ENCODE assay signal across 14 cellular contexts in genomic region chr6:122129313-122130025, GRCh38.
A peak's percentile ranks its signal among the peaks of the same experiment; 100 is the strongest.
DNase-seq lines count a peak whose midpoint lies in the region; ATAC-seq and TF ChIP-seq lines count a peak whose summit lies in the region.
"Had no signal": no experiment of that assay in that cellular context is flagged by ENCODE, and none has a peak within 500 bp of the region (broad histone marks: within the 10 kb centered on the region; RNA-seq: fewer than 3 reads in every experiment).

No MANE protein-coding gene starts in this region.

- no peak for TF ChIP-seq EP300 in gastroesophageal sphincter (IDR thresholded peaks at IDR 0.05)

- H3K9ac ChIP-seq in smooth muscle cell (ENCODE audit: low read depth): no peak overlapping the region
- H3K9ac ChIP-seq: BLaER1 had no signal

- H3K27me3 ChIP-seq in gastroesophageal sphincter: no peaks in the 10 kb centered on the region
- H3K27me3 ChIP-seq in right cardiac atrium (ENCODE audit: control insufficient read depth, insufficient read depth): no peaks in the 10 kb centered on the region
- no peaks in the 10 kb centered on the region for H3K27me3 ChIP-seq in smooth muscle cell (ENCODE audit: low read depth)
- H3K27me3 ChIP-seq: BLaER1, SJCRH30 had no signal

- DNase-seq in astrocyte of the hippocampus (ENCODE audit: low read depth, low spot score): peak; percentile 51
- DNase-seq in right cardiac atrium: no peak
- no peak for DNase-seq in smooth muscle cell (lab: John Stamatoyannopoulos, UW; ENCODE audit: unreplicated experiment)
- no peak for DNase-seq in NCI-H748 treated with DMSO at 0.1 percent for 48 hours (lab: John Stamatoyannopoulos, UW)
- DNase-seq in NCI-H2081 treated with DMSO at 0.1 percent for 48 hours (lab: John Stamatoyannopoulos, UW): no peak
- DNase-seq: CD8-positive, alpha-beta memory T cell; H7; NCI-H1105 treated with DMSO at 0.1 percent for 48 hours; NCI-H187; NCI-H2171 treated with DMSO at 0.1 percent for 48 hours; SJCRH30 had no signal

- no peak for TF ChIP-seq CTCF in gastroesophageal sphincter (IDR thresholded peaks at IDR 0.05)
- no peak for TF ChIP-seq CTCF in smooth muscle cell (IDR thresholded peaks at IDR 0.05; ENCODE audit: borderline replicate concordance, insufficient read depth, poor library complexity, severe bottlenecking)

- no peaks in the 10 kb centered on the region for H3K9me3 ChIP-seq in gastroesophageal sphincter
- no peaks in the 10 kb centered on the region for H3K9me3 ChIP-seq in right cardiac atrium (ENCODE audit: control insufficient read depth, low read length)
- no peaks in the 10 kb centered on the region for H3K9me3 ChIP-seq in smooth muscle cell (replicated peaks; ENCODE audit: low read depth)
- H3K9me3 ChIP-seq: BLaER1, SJCRH30 had no signal

- intact Hi-C loops in right cardiac atrium (cut with DNase I): loop anchor here in 1 of 4 donors (5.0 kb wide), 1 partner anchor 697 kb away; no protein-coding TSS in a partner anchor

- H3F3A ChIP-seq in smooth muscle cell (ENCODE audit: low read depth): no peaks in the 10 kb centered on the region

- 83% methylated on average over 1 of the region's 1 CpG; no CpG with 5 or more reads in 1 of the 2 donors for WGBS in gastroesophageal sphincter (ENCODE audit: low coverage in 1 of 2), 2 donors
- WGBS in right cardiac atrium: 54% methylated on average over 1 of the region's 1 CpG
- WGBS in smooth muscle cell (ENCODE audit: low lambda C conversion rate): 94% methylated on average over 1 of the region's 1 CpG

- peak overlapping the region; percentile 40 for H2AFZ ChIP-seq in smooth muscle cell (ENCODE audit: low read depth)

- no peaks in the 10 kb centered on the region for H3K79me2 ChIP-seq in smooth muscle cell (ENCODE audit: low read depth)

- H3K27ac ChIP-seq in gastroesophageal sphincter: peak overlapping the region in 3 of 4 donors; percentile 30 to 55 (median 43)
- peak overlapping the region; percentile 54 for H3K27ac ChIP-seq in right cardiac atrium (ENCODE audit: low read length)
- no peak overlapping the region for H3K27ac ChIP-seq in smooth muscle cell (ENCODE audit: low read depth)
- H3K27ac ChIP-seq: BLaER1, SJCRH30 had no signal

- TF ChIP-seq POLR2A in gastroesophageal sphincter (IDR thresholded peaks at IDR 0.05): no peak

- H3K4me3 ChIP-seq in gastroesophageal sphincter (no peak overlapping the region), right cardiac atrium (ENCODE audit: low read length) (no peak overlapping the region), smooth muscle cell (no peak overlapping the region)
- H3K4me3 ChIP-seq: BLaER1, SJCRH30 had no signal

- no peak for ATAC-seq in gastroesophageal sphincter
- ATAC-seq in right cardiac atrium: peak; percentile 10 to 39
- ATAC-seq in HG03196 (IDR thresholded peaks at IDR 0.05; ENCODE audit: unreplicated experiment): no peak

- no peaks in the 10 kb centered on the region for H4K20me1 ChIP-seq in smooth muscle cell (ENCODE audit: low read depth)
- H4K20me1 ChIP-seq: BLaER1 had no signal

- H3K4me1 ChIP-seq in gastroesophageal sphincter (peaks cover 0 to 8% (median 0%) of the 10 kb centered on the region in 3 donors), right cardiac atrium (ENCODE audit: control insufficient read depth, insufficient read depth, low read length) (no peaks in the 10 kb centered on the region), smooth muscle cell (ENCODE audit: low read depth) (no peaks in the 10 kb centered on the region)
- H3K4me1 ChIP-seq: SJCRH30 had no signal

- no peaks in the 10 kb centered on the region for H3K36me3 ChIP-seq in gastroesophageal sphincter
- no peaks in the 10 kb centered on the region for H3K36me3 ChIP-seq in smooth muscle cell (ENCODE audit: low read depth)
- H3K36me3 ChIP-seq: BLaER1, SJCRH30 had no signal

- H3K4me2 ChIP-seq in smooth muscle cell: no peak overlapping the region
- H3K4me2 ChIP-seq: BLaER1 had no signal

Comparison
In these comparisons a context has a peak if more than half of its experiments do, and no peak if none do; other contexts are left out.
1. ATAC-seq: peak in right cardiac atrium (2 of 2); none in gastroesophageal sphincter (single experiment) and HG03196 (single experiment).